1 cellular context compared by ENCODE assay signal in genomic region chr14:24813819-24814259, GRCh38.
A peak's percentile ranks its signal among the peaks of the same experiment; 100 is the strongest.
TF ChIP-seq lines count a peak whose summit lies in the region.

No MANE protein-coding gene starts in this region.

TF ChIP-seq in HepG2, 621 proteins besides CTCF, POLR2A, EP300 and RAD21 (continued from another document and continues in another):
- TF ChIP-seq, protein P1, sequence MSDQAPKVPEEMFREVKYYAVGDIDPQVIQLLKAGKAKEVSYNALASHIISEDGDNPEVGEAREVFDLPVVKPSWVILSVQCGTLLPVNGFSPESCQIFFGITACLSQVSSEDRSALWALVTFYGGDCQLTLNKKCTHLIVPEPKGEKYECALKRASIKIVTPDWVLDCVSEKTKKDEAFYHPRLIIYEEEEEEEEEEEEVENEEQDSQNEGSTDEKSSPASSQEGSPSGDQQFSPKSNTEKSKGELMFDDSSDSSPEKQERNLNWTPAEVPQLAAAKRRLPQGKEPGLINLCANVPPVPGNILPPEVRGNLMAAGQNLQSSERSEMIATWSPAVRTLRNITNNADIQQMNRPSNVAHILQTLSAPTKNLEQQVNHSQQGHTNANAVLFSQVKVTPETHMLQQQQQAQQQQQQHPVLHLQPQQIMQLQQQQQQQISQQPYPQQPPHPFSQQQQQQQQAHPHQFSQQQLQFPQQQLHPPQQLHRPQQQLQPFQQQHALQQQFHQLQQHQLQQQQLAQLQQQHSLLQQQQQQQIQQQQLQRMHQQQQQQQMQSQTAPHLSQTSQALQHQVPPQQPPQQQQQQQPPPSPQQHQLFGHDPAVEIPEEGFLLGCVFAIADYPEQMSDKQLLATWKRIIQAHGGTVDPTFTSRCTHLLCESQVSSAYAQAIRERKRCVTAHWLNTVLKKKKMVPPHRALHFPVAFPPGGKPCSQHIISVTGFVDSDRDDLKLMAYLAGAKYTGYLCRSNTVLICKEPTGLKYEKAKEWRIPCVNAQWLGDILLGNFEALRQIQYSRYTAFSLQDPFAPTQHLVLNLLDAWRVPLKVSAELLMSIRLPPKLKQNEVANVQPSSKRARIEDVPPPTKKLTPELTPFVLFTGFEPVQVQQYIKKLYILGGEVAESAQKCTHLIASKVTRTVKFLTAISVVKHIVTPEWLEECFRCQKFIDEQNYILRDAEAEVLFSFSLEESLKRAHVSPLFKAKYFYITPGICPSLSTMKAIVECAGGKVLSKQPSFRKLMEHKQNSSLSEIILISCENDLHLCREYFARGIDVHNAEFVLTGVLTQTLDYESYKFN (CRISPR knock-in tag; conservative IDR thresholded peaks at IDR 0.05) = peak; percentile 63
- TF ChIP-seq, protein P2, sequence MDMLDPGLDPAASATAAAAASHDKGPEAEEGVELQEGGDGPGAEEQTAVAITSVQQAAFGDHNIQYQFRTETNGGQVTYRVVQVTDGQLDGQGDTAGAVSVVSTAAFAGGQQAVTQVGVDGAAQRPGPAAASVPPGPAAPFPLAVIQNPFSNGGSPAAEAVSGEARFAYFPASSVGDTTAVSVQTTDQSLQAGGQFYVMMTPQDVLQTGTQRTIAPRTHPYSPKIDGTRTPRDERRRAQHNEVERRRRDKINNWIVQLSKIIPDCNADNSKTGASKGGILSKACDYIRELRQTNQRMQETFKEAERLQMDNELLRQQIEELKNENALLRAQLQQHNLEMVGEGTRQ (IDR thresholded peaks at IDR 0.05; ENCODE audit: low read depth, low read length) = no peak
- TF ChIP-seq, protein P2 (CRISPR knock-in tag; IDR thresholded peaks at IDR 0.05; ENCODE audit: borderline replicate concordance) = no peak
- no peak; the same call in 1 of the 2 replicates for TF ChIP-seq RXRA (CRISPR knock-in tag; IDR thresholded peaks at IDR 0.05)
- TF ChIP-seq CEBPZ (IDR thresholded peaks at IDR 0.05; ENCODE audit: low read length) = no peak
- TF ChIP-seq STAT5B (CRISPR knock-in tag; IDR thresholded peaks at IDR 0.05) = no peak
- TF ChIP-seq LRRFIP1 (CRISPR knock-in tag; conservative IDR thresholded peaks at IDR 0.05) = no peak
- no peak for TF ChIP-seq ZNF781 (CRISPR knock-in tag; IDR thresholded peaks at IDR 0.05; ENCODE audit: borderline replicate concordance, not compliant biosample characterization)
- no peak for TF ChIP-seq AKAP8 (CRISPR knock-in tag; IDR thresholded peaks at IDR 0.05)
- TF ChIP-seq BORCS8-MEF2B (CRISPR knock-in tag; IDR thresholded peaks at IDR 0.05) = no peak
- peak; percentile 85 for TF ChIP-seq ARID5B (CRISPR knock-in tag; IDR thresholded peaks at IDR 0.05)
- TF ChIP-seq PRDM15 (CRISPR knock-in tag; IDR thresholded peaks at IDR 0.05) = no peak
- TF ChIP-seq MIER3 (CRISPR knock-in tag; IDR thresholded peaks at IDR 0.05; ENCODE audit: borderline replicate concordance) = peak; percentile 31; the same call in 1 of the 2 replicates
- no peak for TF ChIP-seq HMGA1 (CRISPR knock-in tag; conservative IDR thresholded peaks at IDR 0.05)
- TF ChIP-seq ARNTL (CRISPR knock-in tag; IDR thresholded peaks at IDR 0.05) = peak; percentile 80; the same call in 1 of the 2 replicates
- TF ChIP-seq SIX1 (CRISPR knock-in tag; IDR thresholded peaks at IDR 0.05; ENCODE audit: borderline replicate concordance) = no peak
- no peak for TF ChIP-seq ZBTB49 (CRISPR knock-in tag; IDR thresholded peaks at IDR 0.05; ENCODE audit: borderline replicate concordance)
- no peak for TF ChIP-seq HIVEP1 (CRISPR knock-in tag; IDR thresholded peaks at IDR 0.05)
- no peak for TF ChIP-seq FOSL2 (CRISPR knock-in tag; IDR thresholded peaks at IDR 0.05)
- TF ChIP-seq, protein P3, sequence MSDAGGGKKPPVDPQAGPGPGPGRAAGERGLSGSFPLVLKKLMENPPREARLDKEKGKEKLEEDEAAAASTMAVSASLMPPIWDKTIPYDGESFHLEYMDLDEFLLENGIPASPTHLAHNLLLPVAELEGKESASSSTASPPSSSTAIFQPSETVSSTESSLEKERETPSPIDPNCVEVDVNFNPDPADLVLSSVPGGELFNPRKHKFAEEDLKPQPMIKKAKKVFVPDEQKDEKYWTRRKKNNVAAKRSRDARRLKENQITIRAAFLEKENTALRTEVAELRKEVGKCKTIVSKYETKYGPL (CRISPR knock-in tag; IDR thresholded peaks at IDR 0.05) = no peak
- no peak for TF ChIP-seq TRIM24 (CRISPR knock-in tag; IDR thresholded peaks at IDR 0.05)
- TF ChIP-seq ZNF251 (CRISPR knock-in tag; IDR thresholded peaks at IDR 0.05) = peak; percentile 71; the same call in 1 of the 2 replicates
- TF ChIP-seq HES4 (CRISPR knock-in tag; IDR thresholded peaks at IDR 0.05; ENCODE audit: borderline replicate concordance) = no peak
- no peak for TF ChIP-seq ZBTB33 (CRISPR knock-in tag; IDR thresholded peaks at IDR 0.05)
- TF ChIP-seq MEIS1 (CRISPR knock-in tag; IDR thresholded peaks at IDR 0.05; ENCODE audit: borderline replicate concordance) = no peak
- TF ChIP-seq ZNF460 (CRISPR knock-in tag; IDR thresholded peaks at IDR 0.05; ENCODE audit: borderline replicate concordance) = no peak
- TF ChIP-seq ZNF225 (CRISPR knock-in tag; IDR thresholded peaks at IDR 0.05) = no peak
